In the genomic region with DNA sequence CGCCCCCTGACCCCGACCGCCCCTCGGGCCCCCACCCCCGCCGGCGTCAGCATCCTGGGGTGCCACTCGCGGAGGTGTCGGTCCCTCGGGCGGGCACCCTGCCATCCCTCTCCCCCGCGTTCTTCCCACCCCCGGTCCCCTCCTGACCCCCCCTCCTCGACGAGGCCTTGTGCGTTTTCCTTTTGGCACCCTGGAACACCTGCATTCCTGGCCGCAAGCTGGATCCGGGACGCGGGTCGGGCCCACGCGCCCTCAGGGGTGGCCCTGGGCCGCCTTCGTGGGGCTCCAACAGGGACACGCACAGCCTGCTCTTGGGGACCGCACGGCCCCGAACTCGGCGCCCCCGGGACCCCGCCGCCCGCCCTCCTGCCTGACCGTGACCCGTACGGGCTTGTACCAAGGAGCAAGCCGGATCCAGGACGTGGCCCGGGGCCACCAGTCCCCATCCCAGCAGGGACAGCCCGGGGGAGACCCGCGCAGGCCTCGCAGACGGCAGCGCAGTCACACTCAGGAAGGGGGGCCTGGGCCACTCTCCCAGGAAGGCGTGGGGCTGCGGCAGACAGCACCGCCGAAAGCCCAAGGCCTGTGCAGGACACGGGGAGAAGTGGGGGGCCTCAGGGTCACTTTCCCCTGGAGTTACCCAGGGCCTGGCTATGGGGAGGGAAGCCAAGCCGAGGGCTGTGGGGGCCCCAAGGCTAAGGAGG, we compare ENCODE assay signal across 1 cellular context.
TF ChIP-seq lines count a peak whose summit lies in the region.

No MANE protein-coding gene starts in this region.

TF ChIP-seq in H1, 55 proteins besides CTCF, POLR2A, EP300 and RAD21:
- no peak for TF ChIP-seq RNF2 (IDR thresholded peaks at IDR 0.05; ENCODE audit: borderline replicate concordance, low read depth, low read length, missing control alignments, poor library complexity, severe bottlenecking)
- no peak for TF ChIP-seq TEAD4 (IDR thresholded peaks at IDR 0.05; ENCODE audit: low read depth, low read length)
- TF ChIP-seq CHD1 (IDR thresholded peaks at IDR 0.05; ENCODE audit: low read depth, low read length) = no peak
- TF ChIP-seq EGR1 (IDR thresholded peaks at IDR 0.05; ENCODE audit: borderline replicate concordance, low read depth, low read length) = no peak
- no peak for TF ChIP-seq SIRT6 (IDR thresholded peaks at IDR 0.05; ENCODE audit: low read length)
- no peak for TF ChIP-seq TAF7 (optimal IDR thresholded peaks at IDR 0.05; ENCODE audit: borderline replicate concordance, low read depth, low read length)
- TF ChIP-seq POLR2AphosphoS5 (IDR thresholded peaks at IDR 0.05; ENCODE audit: low read depth, low read length) = no peak
- TF ChIP-seq GABPA (IDR thresholded peaks at IDR 0.05; ENCODE audit: borderline replicate concordance, insufficient read depth, low read length) = peak; percentile 68; the same call in 1 of the 2 replicates
- TF ChIP-seq, protein P1, sequence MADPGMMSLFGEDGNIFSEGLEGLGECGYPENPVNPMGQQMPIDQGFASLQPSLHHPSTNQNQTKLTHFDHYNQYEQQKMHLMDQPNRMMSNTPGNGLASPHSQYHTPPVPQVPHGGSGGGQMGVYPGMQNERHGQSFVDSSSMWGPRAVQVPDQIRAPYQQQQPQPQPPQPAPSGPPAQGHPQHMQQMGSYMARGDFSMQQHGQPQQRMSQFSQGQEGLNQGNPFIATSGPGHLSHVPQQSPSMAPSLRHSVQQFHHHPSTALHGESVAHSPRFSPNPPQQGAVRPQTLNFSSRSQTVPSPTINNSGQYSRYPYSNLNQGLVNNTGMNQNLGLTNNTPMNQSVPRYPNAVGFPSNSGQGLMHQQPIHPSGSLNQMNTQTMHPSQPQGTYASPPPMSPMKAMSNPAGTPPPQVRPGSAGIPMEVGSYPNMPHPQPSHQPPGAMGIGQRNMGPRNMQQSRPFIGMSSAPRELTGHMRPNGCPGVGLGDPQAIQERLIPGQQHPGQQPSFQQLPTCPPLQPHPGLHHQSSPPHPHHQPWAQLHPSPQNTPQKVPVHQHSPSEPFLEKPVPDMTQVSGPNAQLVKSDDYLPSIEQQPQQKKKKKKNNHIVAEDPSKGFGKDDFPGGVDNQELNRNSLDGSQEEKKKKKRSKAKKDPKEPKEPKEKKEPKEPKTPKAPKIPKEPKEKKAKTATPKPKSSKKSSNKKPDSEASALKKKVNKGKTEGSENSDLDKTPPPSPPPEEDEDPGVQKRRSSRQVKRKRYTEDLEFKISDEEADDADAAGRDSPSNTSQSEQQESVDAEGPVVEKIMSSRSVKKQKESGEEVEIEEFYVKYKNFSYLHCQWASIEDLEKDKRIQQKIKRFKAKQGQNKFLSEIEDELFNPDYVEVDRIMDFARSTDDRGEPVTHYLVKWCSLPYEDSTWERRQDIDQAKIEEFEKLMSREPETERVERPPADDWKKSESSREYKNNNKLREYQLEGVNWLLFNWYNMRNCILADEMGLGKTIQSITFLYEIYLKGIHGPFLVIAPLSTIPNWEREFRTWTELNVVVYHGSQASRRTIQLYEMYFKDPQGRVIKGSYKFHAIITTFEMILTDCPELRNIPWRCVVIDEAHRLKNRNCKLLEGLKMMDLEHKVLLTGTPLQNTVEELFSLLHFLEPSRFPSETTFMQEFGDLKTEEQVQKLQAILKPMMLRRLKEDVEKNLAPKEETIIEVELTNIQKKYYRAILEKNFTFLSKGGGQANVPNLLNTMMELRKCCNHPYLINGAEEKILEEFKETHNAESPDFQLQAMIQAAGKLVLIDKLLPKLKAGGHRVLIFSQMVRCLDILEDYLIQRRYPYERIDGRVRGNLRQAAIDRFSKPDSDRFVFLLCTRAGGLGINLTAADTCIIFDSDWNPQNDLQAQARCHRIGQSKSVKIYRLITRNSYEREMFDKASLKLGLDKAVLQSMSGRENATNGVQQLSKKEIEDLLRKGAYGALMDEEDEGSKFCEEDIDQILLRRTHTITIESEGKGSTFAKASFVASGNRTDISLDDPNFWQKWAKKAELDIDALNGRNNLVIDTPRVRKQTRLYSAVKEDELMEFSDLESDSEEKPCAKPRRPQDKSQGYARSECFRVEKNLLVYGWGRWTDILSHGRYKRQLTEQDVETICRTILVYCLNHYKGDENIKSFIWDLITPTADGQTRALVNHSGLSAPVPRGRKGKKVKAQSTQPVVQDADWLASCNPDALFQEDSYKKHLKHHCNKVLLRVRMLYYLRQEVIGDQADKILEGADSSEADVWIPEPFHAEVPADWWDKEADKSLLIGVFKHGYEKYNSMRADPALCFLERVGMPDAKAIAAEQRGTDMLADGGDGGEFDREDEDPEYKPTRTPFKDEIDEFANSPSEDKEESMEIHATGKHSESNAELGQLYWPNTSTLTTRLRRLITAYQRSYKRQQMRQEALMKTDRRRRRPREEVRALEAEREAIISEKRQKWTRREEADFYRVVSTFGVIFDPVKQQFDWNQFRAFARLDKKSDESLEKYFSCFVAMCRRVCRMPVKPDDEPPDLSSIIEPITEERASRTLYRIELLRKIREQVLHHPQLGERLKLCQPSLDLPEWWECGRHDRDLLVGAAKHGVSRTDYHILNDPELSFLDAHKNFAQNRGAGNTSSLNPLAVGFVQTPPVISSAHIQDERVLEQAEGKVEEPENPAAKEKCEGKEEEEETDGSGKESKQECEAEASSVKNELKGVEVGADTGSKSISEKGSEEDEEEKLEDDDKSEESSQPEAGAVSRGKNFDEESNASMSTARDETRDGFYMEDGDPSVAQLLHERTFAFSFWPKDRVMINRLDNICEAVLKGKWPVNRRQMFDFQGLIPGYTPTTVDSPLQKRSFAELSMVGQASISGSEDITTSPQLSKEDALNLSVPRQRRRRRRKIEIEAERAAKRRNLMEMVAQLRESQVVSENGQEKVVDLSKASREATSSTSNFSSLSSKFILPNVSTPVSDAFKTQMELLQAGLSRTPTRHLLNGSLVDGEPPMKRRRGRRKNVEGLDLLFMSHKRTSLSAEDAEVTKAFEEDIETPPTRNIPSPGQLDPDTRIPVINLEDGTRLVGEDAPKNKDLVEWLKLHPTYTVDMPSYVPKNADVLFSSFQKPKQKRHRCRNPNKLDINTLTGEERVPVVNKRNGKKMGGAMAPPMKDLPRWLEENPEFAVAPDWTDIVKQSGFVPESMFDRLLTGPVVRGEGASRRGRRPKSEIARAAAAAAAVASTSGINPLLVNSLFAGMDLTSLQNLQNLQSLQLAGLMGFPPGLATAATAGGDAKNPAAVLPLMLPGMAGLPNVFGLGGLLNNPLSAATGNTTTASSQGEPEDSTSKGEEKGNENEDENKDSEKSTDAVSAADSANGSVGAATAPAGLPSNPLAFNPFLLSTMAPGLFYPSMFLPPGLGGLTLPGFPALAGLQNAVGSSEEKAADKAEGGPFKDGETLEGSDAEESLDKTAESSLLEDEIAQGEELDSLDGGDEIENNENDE (IDR thresholded peaks at IDR 0.05; ENCODE audit: insufficient replicate concordance, low read length) = no peak
- no peak for TF ChIP-seq ZNF274 (IDR thresholded peaks at IDR 0.05; ENCODE audit: borderline replicate concordance, extremely low read depth, low read length)
- no peak for TF ChIP-seq NANOG (IDR thresholded peaks at IDR 0.05; ENCODE audit: insufficient read depth, low read depth, low read length, poor library complexity, severe bottlenecking)
- TF ChIP-seq SUZ12 (IDR thresholded peaks at IDR 0.05; ENCODE audit: low read length) = no peak
- no peak for TF ChIP-seq CEBPB (IDR thresholded peaks at IDR 0.05; ENCODE audit: low read depth, low read length)
- peak; percentile 5 for TF ChIP-seq KDM4A (IDR thresholded peaks at IDR 0.05; ENCODE audit: low read depth, low read length, severe bottlenecking)
- TF ChIP-seq BACH1 (IDR thresholded peaks at IDR 0.05; ENCODE audit: low read length) = no peak
